11 cellular contexts compared by ENCODE assay signal in genomic region chr1:203126866-203127671, GRCh38. TPM values are rescaled to one million over a fixed set of nuclear protein-coding genes. Genes with fewer than 3 reads are reported as not detected.
DNase-seq lines count a peak whose midpoint lies in the region; ATAC-seq, FAIRE-seq and TF ChIP-seq lines count a peak whose summit lies in the region.
"Had no signal": no experiment of that assay in that cellular context is flagged by ENCODE, and none has a peak within 500 bp of the region (broad histone marks: within the 10 kb centered on the region; RNA-seq: fewer than 3 reads in every experiment).

No MANE protein-coding gene starts in this region.

- peak overlapping the region in 1 of 3 experiments; percentile 15 for H3K4me3 ChIP-seq in keratinocyte (ENCODE audit: control insufficient read depth in 2 of 3, extremely low read depth in 1 of 3, insufficient read depth in 2 of 3, low read depth in 1 of 3, low read length in 3 of 3)
- peak overlapping the region in 3 of 5 donors; percentile 32 to 57 (median 55) for H3K4me3 ChIP-seq in subcutaneous abdominal adipose tissue (ENCODE audit: low read depth in 1 of 5, low read length in 5 of 5)

- peaks cover 59% of the 10 kb centered on the region for H3K27me3 ChIP-seq in keratinocyte (ENCODE audit: control insufficient read depth, extremely low read depth, insufficient read depth, low read length)
- peaks cover 0 to 17% (median 6%) of the 10 kb centered on the region in 5 donors for H3K27me3 ChIP-seq in subcutaneous abdominal adipose tissue (ENCODE audit: control insufficient read depth in 5 of 5, insufficient read depth in 4 of 5, low read length in 5 of 5)

- dilution Hi-C loops in keratinocyte (cut with MboI; ENCODE audit: extremely low pct_ligation_motif_present, low sequenced_read_pairs): no loop called here

- H3K27me3 Mint-ChIP-seq in T-helper 1 cell treated with Interleukin-12 subunit alpha and Interleukin-12 subunit beta and Interleukin-4 antibody, amounts not matched to agents 30 μg/mL and 1 μg/mL, for 36 hours (ENCODE audit: low read depth): peaks cover 59% of the 10 kb centered on the region
- H3K27me3 Mint-ChIP-seq in T-helper 17 cell: peaks cover 88% of the 10 kb centered on the region

- TF ChIP-seq CTCF in keratinocyte (optimal IDR thresholded peaks at IDR 0.05 in 1 of 3, IDR thresholded peaks at IDR 0.05 in 1 of 3, conservative IDR thresholded peaks at IDR 0.05 in 1 of 3; ENCODE audit: extremely low read depth in 1 of 3, insufficient read depth in 2 of 3, low read length in 3 of 3) (no peak), GM20000 (IDR thresholded peaks at IDR 0.05; ENCODE audit: extremely low read depth, missing control alignments) (no peak)

- no peak for DNase-seq in T-helper 1 cell
- DNase-seq in T-helper 17 cell: no peak
- DNase-seq in keratinocyte (ENCODE audit: low read depth, low spot score): no peak
- no peak for DNase-seq in GM20000 (ENCODE audit: low spot score)
- no peak for DNase-seq in NCI-H2107 (lab: John Stamatoyannopoulos, UW)
- DNase-seq: activated T-cell treated with anti-CD3 and anti-CD28 coated beads, Interleukin-2, amount 50 U/mL, for 4 hours; NCI-H1930 had no signal

- H3K4me2 ChIP-seq in keratinocyte (ENCODE audit: control insufficient read depth, extremely low read depth, insufficient read depth, low read depth, low read length): peak overlapping the region; percentile 74

- H2AFZ ChIP-seq in keratinocyte (ENCODE audit: control insufficient read depth, low read length): no peak overlapping the region

- H3K27ac ChIP-seq in keratinocyte (ENCODE audit: control insufficient read depth, insufficient read depth, low read length) (no peak overlapping the region), subcutaneous abdominal adipose tissue (ENCODE audit: low read depth, low read length) (no peak overlapping the region)
- H3K27ac ChIP-seq: C4-2B had no signal

- ATAC-seq in T-helper 17 cell (no peak), HG02763 (IDR thresholded peaks at IDR 0.05; ENCODE audit: unreplicated experiment) (no peak)

- no peaks in the 10 kb centered on the region for H3K9me3 ChIP-seq in T-helper 17 cell (ENCODE audit: control insufficient read depth, low read length, poor library complexity, severe bottlenecking)
- H3K9me3 ChIP-seq in keratinocyte (ENCODE audit: control insufficient read depth, low read depth, low read length): no peaks in the 10 kb centered on the region
- no peaks in the 10 kb centered on the region for H3K9me3 ChIP-seq in subcutaneous abdominal adipose tissue (ENCODE audit: control insufficient read depth in 5 of 5, low read length in 5 of 5)

- H3K4me1 ChIP-seq in keratinocyte (ENCODE audit: control insufficient read depth, extremely low read depth, insufficient read depth, low read length) (peaks cover 5% of the 10 kb centered on the region), subcutaneous abdominal adipose tissue (ENCODE audit: control insufficient read depth in 5 of 5, insufficient read depth in 5 of 5, low read length in 5 of 5) (peaks cover 1 to 62% (median 53%) of the 10 kb centered on the region in 5 donors)

- no peaks in the 10 kb centered on the region for H3K36me3 ChIP-seq in keratinocyte (ENCODE audit: control insufficient read depth in 2 of 2, extremely low read depth in 1 of 2, insufficient read depth in 2 of 2, low read length in 2 of 2)
- no peaks in the 10 kb centered on the region for H3K36me3 ChIP-seq in subcutaneous abdominal adipose tissue (ENCODE audit: control insufficient read depth in 5 of 5, insufficient read depth in 5 of 5, low read length in 5 of 5)

- no peaks in the 10 kb centered on the region for H3K9me3 Mint-ChIP-seq in T-helper 1 cell treated with Interleukin-12 subunit alpha and Interleukin-12 subunit beta and Interleukin-4 antibody, amounts not matched to agents 30 μg/mL and 1 μg/mL, for 36 hours
- H3K9me3 Mint-ChIP-seq: activated T-cell treated with anti-CD3 and anti-CD28 coated beads, Interleukin-2, amount 50 U/mL, for 4 hours had no signal

- H3K9ac ChIP-seq in keratinocyte (ENCODE audit: control insufficient read depth, extremely low read depth, insufficient read depth, low read length): no peak overlapping the region
- H3K9ac ChIP-seq in subcutaneous abdominal adipose tissue (ENCODE audit: low read length in 5 of 5): no peak overlapping the region

- no peaks in the 10 kb centered on the region for H4K20me1 ChIP-seq in keratinocyte (ENCODE audit: control insufficient read depth, extremely low read depth, insufficient read depth, low read length)

- no peak for FAIRE-seq in keratinocyte (lab: Jason Lieb, UNC)

- peak overlapping the region; percentile 52 for H3K4me3 Mint-ChIP-seq in T-helper 1 cell treated with Interleukin-12 subunit alpha and Interleukin-12 subunit beta and Interleukin-4 antibody, amounts not matched to agents 30 μg/mL and 1 μg/mL, for 36 hours
- peak overlapping the region; percentile 80 for H3K4me3 Mint-ChIP-seq in T-helper 17 cell

- H3K36me3 Mint-ChIP-seq in T-helper 1 cell treated with Interleukin-12 subunit alpha and Interleukin-12 subunit beta and Interleukin-4 antibody, amounts not matched to agents 30 μg/mL and 1 μg/mL, for 36 hours (ENCODE audit: low read depth): no peaks in the 10 kb centered on the region
- H3K36me3 Mint-ChIP-seq in T-helper 17 cell (ENCODE audit: low read depth): peaks cover 10% of the 10 kb centered on the region

- H3K79me2 ChIP-seq in keratinocyte (ENCODE audit: control insufficient read depth, insufficient read depth, low read length): no peaks in the 10 kb centered on the region

- H3K4me1 Mint-ChIP-seq in T-helper 1 cell treated with Interleukin-12 subunit alpha and Interleukin-12 subunit beta and Interleukin-4 antibody, amounts not matched to agents 30 μg/mL and 1 μg/mL, for 36 hours (ENCODE audit: low read depth): no peaks in the 10 kb centered on the region
- H3K4me1 Mint-ChIP-seq in T-helper 17 cell: peaks cover 16% of the 10 kb centered on the region

- no peaks in the 10 kb centered on the region for H3K9me1 ChIP-seq in keratinocyte (ENCODE audit: control insufficient read depth, extremely low read depth, insufficient read depth, low read length)

- no peak overlapping the region for H3K27ac Mint-ChIP-seq in T-helper 1 cell treated with Interleukin-12 subunit alpha and Interleukin-12 subunit beta and Interleukin-4 antibody, amounts not matched to agents 30 μg/mL and 1 μg/mL, for 36 hours
- H3K27ac Mint-ChIP-seq in T-helper 17 cell: no peak overlapping the region

RNA-seq across cellular contexts. Expression of gene ADORA1, which starts 0.5 kb away (rescaled TPM):
- total RNA-seq in T-helper 17 cell: under 1 TPM; 0.15 to 0.18 TPM
- polyA plus RNA-seq in keratinocyte: 0.07 to 0.10 TPM (median 0.09 TPM) in 3 replicates
- polyA plus RNA-seq in keratinocyte (2011; ENCODE audit: low read depth): 0.31 TPM
- 0.06 TPM in 1 of 2 replicates, not detected in the other for polyA plus RNA-seq in keratinocyte (2011; cell fraction: cytosol; rRNA removed)
- polyA plus RNA-seq in keratinocyte (2011; cell fraction: nucleus; rRNA removed): 0.11 and 0.17 TPM in 2 replicates
- 0.28 TPM in 1 of 2 replicates, not detected in the other for polyA plus RNA-seq in keratinocyte (2012; ENCODE audit: low replicate concordance)
- polyA minus RNA-seq in keratinocyte: not detected in 3 replicates
- not detected for polyA minus RNA-seq in keratinocyte (2011; cell fraction: cytosol; rRNA and poly(A)+ RNA removed)
- polyA minus RNA-seq in keratinocyte (2011; cell fraction: nucleus; rRNA and poly(A)+ RNA removed): 0.39 TPM in 1 of 2 replicates, not detected in the other

RNA-seq across cellular contexts. Expression of gene MYOG, which starts 41.3 kb away (rescaled TPM):
- total RNA-seq in T-helper 17 cell: not detected
- polyA plus RNA-seq in keratinocyte: not detected in 3 replicates
- polyA plus RNA-seq in keratinocyte (2011; ENCODE audit: low read depth): not detected
- polyA plus RNA-seq in keratinocyte (2011; cell fraction: cytosol; rRNA removed): not detected in 2 replicates
- not detected in 2 replicates for polyA plus RNA-seq in keratinocyte (2011; cell fraction: nucleus; rRNA removed)
- 0.07 TPM in 1 of 2 replicates, not detected in the other for polyA plus RNA-seq in keratinocyte (2012; ENCODE audit: low replicate concordance)
- not detected in 3 replicates for polyA minus RNA-seq in keratinocyte
- not detected for polyA minus RNA-seq in keratinocyte (2011; cell fraction: cytosol; rRNA and poly(A)+ RNA removed)
- polyA minus RNA-seq in keratinocyte (2011; cell fraction: nucleus; rRNA and poly(A)+ RNA removed): not detected in 2 replicates
- total RNA-seq: activated T-cell treated with anti-CD3 and anti-CD28 coated beads, Interleukin-2, amount 50 U/mL, for 4 hours had no signal

RNA-seq across cellular contexts. Expression of gene MYBPH, which starts 48.6 kb away (rescaled TPM):
- total RNA-seq in T-helper 17 cell: not detected
- polyA plus RNA-seq in keratinocyte: not detected in 3 replicates
- not detected for polyA plus RNA-seq in keratinocyte (2011; ENCODE audit: low read depth)
- polyA plus RNA-seq in keratinocyte (2011; cell fraction: cytosol; rRNA removed): not detected in 2 replicates
- not detected in 2 replicates for polyA plus RNA-seq in keratinocyte (2011; cell fraction: nucleus; rRNA removed)
- polyA plus RNA-seq in keratinocyte (2012; ENCODE audit: low replicate concordance): 0.06 TPM in 1 of 2 replicates, not detected in the other
- 0.85 TPM in 1 of 3 replicates, not detected in the others for polyA minus RNA-seq in keratinocyte
- not detected for polyA minus RNA-seq in keratinocyte (2011; cell fraction: cytosol; rRNA and poly(A)+ RNA removed)
- not detected in 2 replicates for polyA minus RNA-seq in keratinocyte (2011; cell fraction: nucleus; rRNA and poly(A)+ RNA removed)
- total RNA-seq: activated T-cell treated with anti-CD3 and anti-CD28 coated beads, Interleukin-2, amount 50 U/mL, for 4 hours had no signal

RNA-seq across cellular contexts. Expression of gene CHI3L1, which starts 59.4 kb away (rescaled TPM):
- not detected for total RNA-seq in T-helper 17 cell
- polyA plus RNA-seq in keratinocyte: 0.11 to 1.2 TPM (median 0.20 TPM) in 3 replicates
- polyA plus RNA-seq in keratinocyte (2011; ENCODE audit: low read depth): 0.52 TPM
- 0.29 and 0.34 TPM in 2 replicates for polyA plus RNA-seq in keratinocyte (2011; cell fraction: cytosol; rRNA removed)
- 2.7 and 4.2 TPM in 2 replicates for polyA plus RNA-seq in keratinocyte (2011; cell fraction: nucleus; rRNA removed)
- 3.2 TPM in 1 of 2 replicates, not detected in the other for polyA plus RNA-seq in keratinocyte (2012; ENCODE audit: low replicate concordance)
- polyA minus RNA-seq in keratinocyte: 1.5 TPM in 1 of 3 replicates, not detected in the others
- polyA minus RNA-seq in keratinocyte (2011; cell fraction: cytosol; rRNA and poly(A)+ RNA removed): not detected
- 1.4 and 1.7 TPM in 2 replicates for polyA minus RNA-seq in keratinocyte (2011; cell fraction: nucleus; rRNA and poly(A)+ RNA removed)
- total RNA-seq: activated T-cell treated with anti-CD3 and anti-CD28 coated beads, Interleukin-2, amount 50 U/mL, for 4 hours had no signal
